Comparison of ENCODE assay signal across 1 cellular context in genomic region chr6:138403801-138404665, GRCh38.
TF ChIP-seq lines count a peak whose summit lies in the region.

A gene with protein sequence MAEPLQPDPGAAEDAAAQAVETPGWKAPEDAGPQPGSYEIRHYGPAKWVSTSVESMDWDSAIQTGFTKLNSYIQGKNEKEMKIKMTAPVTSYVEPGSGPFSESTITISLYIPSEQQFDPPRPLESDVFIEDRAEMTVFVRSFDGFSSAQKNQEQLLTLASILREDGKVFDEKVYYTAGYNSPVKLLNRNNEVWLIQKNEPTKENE (plus strand): TSS chr6:138404223. CDS start chr6:138404496, 273 bp downstream.

TF ChIP-seq in K562, 482 proteins besides CTCF, POLR2A, EP300 and RAD21 (continued from another document and continues in another):
- TF ChIP-seq, protein P1, sequence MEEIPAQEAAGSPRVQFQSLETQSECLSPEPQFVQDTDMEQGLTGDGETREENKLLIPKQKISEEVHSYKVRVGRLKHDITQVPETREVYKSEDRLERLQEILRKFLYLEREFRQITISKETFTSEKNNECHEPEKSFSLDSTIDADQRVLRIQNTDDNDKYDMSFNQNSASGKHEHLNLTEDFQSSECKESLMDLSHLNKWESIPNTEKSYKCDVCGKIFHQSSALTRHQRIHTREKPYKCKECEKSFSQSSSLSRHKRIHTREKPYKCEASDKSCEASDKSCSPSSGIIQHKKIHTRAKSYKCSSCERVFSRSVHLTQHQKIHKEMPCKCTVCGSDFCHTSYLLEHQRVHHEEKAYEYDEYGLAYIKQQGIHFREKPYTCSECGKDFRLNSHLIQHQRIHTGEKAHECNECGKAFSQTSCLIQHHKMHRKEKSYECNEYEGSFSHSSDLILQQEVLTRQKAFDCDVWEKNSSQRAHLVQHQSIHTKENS (CRISPR knock-in tag; IDR thresholded peaks at IDR 0.05) = no peak
- TF ChIP-seq, protein P2, sequence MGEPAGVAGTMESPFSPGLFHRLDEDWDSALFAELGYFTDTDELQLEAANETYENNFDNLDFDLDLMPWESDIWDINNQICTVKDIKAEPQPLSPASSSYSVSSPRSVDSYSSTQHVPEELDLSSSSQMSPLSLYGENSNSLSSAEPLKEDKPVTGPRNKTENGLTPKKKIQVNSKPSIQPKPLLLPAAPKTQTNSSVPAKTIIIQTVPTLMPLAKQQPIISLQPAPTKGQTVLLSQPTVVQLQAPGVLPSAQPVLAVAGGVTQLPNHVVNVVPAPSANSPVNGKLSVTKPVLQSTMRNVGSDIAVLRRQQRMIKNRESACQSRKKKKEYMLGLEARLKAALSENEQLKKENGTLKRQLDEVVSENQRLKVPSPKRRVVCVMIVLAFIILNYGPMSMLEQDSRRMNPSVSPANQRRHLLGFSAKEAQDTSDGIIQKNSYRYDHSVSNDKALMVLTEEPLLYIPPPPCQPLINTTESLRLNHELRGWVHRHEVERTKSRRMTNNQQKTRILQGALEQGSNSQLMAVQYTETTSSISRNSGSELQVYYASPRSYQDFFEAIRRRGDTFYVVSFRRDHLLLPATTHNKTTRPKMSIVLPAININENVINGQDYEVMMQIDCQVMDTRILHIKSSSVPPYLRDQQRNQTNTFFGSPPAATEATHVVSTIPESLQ (CRISPR knock-in tag; IDR thresholded peaks at IDR 0.05) = no peak
- no peak for TF ChIP-seq EWSR1 (IDR thresholded peaks at IDR 0.05; ENCODE audit: borderline replicate concordance, low read depth, partially characterized antibody)
- TF ChIP-seq ZKSCAN8 (CRISPR knock-in tag; IDR thresholded peaks at IDR 0.05) = no peak
- no peak for TF ChIP-seq ZNF551 (CRISPR knock-in tag; IDR thresholded peaks at IDR 0.05)
- no peak for TF ChIP-seq ZNF583 (CRISPR knock-in tag; IDR thresholded peaks at IDR 0.05)
- no peak for TF ChIP-seq CBX8 (IDR thresholded peaks at IDR 0.05; ENCODE audit: borderline replicate concordance, extremely low read depth, low read depth, low read length, poor library complexity, severe bottlenecking)
- TF ChIP-seq DACH1 (IDR thresholded peaks at IDR 0.05; ENCODE audit: partially characterized antibody) = peak; percentile 46
- TF ChIP-seq FOS (IDR thresholded peaks at IDR 0.05; ENCODE audit: extremely low read depth, insufficient read length) = no peak
- no peak for TF ChIP-seq NELFE (IDR thresholded peaks at IDR 0.05; ENCODE audit: insufficient read depth, insufficient read length)
- TF ChIP-seq, protein P3, sequence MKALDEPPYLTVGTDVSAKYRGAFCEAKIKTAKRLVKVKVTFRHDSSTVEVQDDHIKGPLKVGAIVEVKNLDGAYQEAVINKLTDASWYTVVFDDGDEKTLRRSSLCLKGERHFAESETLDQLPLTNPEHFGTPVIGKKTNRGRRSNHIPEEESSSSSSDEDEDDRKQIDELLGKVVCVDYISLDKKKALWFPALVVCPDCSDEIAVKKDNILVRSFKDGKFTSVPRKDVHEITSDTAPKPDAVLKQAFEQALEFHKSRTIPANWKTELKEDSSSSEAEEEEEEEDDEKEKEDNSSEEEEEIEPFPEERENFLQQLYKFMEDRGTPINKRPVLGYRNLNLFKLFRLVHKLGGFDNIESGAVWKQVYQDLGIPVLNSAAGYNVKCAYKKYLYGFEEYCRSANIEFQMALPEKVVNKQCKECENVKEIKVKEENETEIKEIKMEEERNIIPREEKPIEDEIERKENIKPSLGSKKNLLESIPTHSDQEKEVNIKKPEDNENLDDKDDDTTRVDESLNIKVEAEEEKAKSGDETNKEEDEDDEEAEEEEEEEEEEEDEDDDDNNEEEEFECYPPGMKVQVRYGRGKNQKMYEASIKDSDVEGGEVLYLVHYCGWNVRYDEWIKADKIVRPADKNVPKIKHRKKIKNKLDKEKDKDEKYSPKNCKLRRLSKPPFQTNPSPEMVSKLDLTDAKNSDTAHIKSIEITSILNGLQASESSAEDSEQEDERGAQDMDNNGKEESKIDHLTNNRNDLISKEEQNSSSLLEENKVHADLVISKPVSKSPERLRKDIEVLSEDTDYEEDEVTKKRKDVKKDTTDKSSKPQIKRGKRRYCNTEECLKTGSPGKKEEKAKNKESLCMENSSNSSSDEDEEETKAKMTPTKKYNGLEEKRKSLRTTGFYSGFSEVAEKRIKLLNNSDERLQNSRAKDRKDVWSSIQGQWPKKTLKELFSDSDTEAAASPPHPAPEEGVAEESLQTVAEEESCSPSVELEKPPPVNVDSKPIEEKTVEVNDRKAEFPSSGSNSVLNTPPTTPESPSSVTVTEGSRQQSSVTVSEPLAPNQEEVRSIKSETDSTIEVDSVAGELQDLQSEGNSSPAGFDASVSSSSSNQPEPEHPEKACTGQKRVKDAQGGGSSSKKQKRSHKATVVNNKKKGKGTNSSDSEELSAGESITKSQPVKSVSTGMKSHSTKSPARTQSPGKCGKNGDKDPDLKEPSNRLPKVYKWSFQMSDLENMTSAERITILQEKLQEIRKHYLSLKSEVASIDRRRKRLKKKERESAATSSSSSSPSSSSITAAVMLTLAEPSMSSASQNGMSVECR (CRISPR knock-in tag; IDR thresholded peaks at IDR 0.05) = no peak; the same call in none of the 2 replicates
- TF ChIP-seq TEAD2 (tag; IDR thresholded peaks at IDR 0.05) = no peak
- TF ChIP-seq ZBTB7A (IDR thresholded peaks at IDR 0.05; ENCODE audit: borderline replicate concordance, control insufficient read depth, low read depth, low read length) = peak; percentile 99
- peak in 1 of 2 experiments; percentile 62; a peak in 2 of 4 replicates for TF ChIP-seq TBL1XR1 (IDR thresholded peaks at IDR 0.05; ENCODE audit: low read length in 2 of 2)
- no peak for TF ChIP-seq IRF2 (CRISPR knock-in tag; IDR thresholded peaks at IDR 0.05)
- no peak for TF ChIP-seq STAG1 (CRISPR knock-in tag; IDR thresholded peaks at IDR 0.05; ENCODE audit: borderline replicate concordance)
- TF ChIP-seq, protein P4, sequence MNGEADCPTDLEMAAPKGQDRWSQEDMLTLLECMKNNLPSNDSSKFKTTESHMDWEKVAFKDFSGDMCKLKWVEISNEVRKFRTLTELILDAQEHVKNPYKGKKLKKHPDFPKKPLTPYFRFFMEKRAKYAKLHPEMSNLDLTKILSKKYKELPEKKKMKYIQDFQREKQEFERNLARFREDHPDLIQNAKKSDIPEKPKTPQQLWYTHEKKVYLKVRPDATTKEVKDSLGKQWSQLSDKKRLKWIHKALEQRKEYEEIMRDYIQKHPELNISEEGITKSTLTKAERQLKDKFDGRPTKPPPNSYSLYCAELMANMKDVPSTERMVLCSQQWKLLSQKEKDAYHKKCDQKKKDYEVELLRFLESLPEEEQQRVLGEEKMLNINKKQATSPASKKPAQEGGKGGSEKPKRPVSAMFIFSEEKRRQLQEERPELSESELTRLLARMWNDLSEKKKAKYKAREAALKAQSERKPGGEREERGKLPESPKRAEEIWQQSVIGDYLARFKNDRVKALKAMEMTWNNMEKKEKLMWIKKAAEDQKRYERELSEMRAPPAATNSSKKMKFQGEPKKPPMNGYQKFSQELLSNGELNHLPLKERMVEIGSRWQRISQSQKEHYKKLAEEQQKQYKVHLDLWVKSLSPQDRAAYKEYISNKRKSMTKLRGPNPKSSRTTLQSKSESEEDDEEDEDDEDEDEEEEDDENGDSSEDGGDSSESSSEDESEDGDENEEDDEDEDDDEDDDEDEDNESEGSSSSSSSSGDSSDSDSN (IDR thresholded peaks at IDR 0.05; ENCODE audit: borderline replicate concordance in 1 of 2, low read depth in 2 of 2, low read length in 2 of 2) = peak; percentile 51 to 83; a peak in 3 of 4 replicates
- TF ChIP-seq MTA2 (IDR thresholded peaks at IDR 0.05; ENCODE audit: low read depth) = no peak
- no peak for TF ChIP-seq MED1 (CRISPR knock-in tag; IDR thresholded peaks at IDR 0.05; ENCODE audit: borderline replicate concordance)
- peak; percentile 76; the same call in 1 of the 2 replicates for TF ChIP-seq ATF7 (IDR thresholded peaks at IDR 0.05)
- 0 out of 2 replicates have a peak, but pooled peaks have one; percentile 27 for TF ChIP-seq ZNF165 (CRISPR knock-in tag; IDR thresholded peaks at IDR 0.05; ENCODE audit: borderline replicate concordance)
- no peak for TF ChIP-seq ZNF584 (CRISPR knock-in tag; IDR thresholded peaks at IDR 0.05; ENCODE audit: low read depth)
- no peak for TF ChIP-seq ZNF239 (CRISPR knock-in tag; IDR thresholded peaks at IDR 0.05)
- TF ChIP-seq HMG20B (CRISPR knock-in tag; IDR thresholded peaks at IDR 0.05) = no peak
- no peak; the same call in 1 of the 2 replicates for TF ChIP-seq FOXP1 (CRISPR knock-in tag; IDR thresholded peaks at IDR 0.05)
- TF ChIP-seq, protein P5, sequence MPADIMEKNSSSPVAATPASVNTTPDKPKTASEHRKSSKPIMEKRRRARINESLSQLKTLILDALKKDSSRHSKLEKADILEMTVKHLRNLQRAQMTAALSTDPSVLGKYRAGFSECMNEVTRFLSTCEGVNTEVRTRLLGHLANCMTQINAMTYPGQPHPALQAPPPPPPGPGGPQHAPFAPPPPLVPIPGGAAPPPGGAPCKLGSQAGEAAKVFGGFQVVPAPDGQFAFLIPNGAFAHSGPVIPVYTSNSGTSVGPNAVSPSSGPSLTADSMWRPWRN (IDR thresholded peaks at IDR 0.05; ENCODE audit: low read depth) = no peak
- TF ChIP-seq MEF2A (IDR thresholded peaks at IDR 0.05; ENCODE audit: control insufficient read depth, low read depth, low read length) = no peak
- TF ChIP-seq HSF4 (CRISPR knock-in tag; IDR thresholded peaks at IDR 0.05; ENCODE audit: borderline replicate concordance) = no peak
- TF ChIP-seq, protein P6, sequence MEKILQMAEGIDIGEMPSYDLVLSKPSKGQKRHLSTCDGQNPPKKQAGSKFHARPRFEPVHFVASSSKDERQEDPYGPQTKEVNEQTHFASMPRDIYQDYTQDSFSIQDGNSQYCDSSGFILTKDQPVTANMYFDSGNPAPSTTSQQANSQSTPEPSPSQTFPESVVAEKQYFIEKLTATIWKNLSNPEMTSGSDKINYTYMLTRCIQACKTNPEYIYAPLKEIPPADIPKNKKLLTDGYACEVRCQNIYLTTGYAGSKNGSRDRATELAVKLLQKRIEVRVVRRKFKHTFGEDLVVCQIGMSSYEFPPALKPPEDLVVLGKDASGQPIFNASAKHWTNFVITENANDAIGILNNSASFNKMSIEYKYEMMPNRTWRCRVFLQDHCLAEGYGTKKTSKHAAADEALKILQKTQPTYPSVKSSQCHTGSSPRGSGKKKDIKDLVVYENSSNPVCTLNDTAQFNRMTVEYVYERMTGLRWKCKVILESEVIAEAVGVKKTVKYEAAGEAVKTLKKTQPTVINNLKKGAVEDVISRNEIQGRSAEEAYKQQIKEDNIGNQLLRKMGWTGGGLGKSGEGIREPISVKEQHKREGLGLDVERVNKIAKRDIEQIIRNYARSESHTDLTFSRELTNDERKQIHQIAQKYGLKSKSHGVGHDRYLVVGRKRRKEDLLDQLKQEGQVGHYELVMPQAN (IDR thresholded peaks at IDR 0.05; ENCODE audit: borderline replicate concordance) = no peak
- TF ChIP-seq, protein P7, sequence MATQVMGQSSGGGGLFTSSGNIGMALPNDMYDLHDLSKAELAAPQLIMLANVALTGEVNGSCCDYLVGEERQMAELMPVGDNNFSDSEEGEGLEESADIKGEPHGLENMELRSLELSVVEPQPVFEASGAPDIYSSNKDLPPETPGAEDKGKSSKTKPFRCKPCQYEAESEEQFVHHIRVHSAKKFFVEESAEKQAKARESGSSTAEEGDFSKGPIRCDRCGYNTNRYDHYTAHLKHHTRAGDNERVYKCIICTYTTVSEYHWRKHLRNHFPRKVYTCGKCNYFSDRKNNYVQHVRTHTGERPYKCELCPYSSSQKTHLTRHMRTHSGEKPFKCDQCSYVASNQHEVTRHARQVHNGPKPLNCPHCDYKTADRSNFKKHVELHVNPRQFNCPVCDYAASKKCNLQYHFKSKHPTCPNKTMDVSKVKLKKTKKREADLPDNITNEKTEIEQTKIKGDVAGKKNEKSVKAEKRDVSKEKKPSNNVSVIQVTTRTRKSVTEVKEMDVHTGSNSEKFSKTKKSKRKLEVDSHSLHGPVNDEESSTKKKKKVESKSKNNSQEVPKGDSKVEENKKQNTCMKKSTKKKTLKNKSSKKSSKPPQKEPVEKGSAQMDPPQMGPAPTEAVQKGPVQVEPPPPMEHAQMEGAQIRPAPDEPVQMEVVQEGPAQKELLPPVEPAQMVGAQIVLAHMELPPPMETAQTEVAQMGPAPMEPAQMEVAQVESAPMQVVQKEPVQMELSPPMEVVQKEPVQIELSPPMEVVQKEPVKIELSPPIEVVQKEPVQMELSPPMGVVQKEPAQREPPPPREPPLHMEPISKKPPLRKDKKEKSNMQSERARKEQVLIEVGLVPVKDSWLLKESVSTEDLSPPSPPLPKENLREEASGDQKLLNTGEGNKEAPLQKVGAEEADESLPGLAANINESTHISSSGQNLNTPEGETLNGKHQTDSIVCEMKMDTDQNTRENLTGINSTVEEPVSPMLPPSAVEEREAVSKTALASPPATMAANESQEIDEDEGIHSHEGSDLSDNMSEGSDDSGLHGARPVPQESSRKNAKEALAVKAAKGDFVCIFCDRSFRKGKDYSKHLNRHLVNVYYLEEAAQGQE (CRISPR knock-in tag; IDR thresholded peaks at IDR 0.05; ENCODE audit: low read depth) = no peak; the same call in 1 of the 2 replicates
- TF ChIP-seq ZFP30 (CRISPR knock-in tag; IDR thresholded peaks at IDR 0.05; ENCODE audit: borderline replicate concordance) = no peak
- TF ChIP-seq MCM5 (IDR thresholded peaks at IDR 0.05; ENCODE audit: low read depth) = no peak
- TF ChIP-seq, protein P8, sequence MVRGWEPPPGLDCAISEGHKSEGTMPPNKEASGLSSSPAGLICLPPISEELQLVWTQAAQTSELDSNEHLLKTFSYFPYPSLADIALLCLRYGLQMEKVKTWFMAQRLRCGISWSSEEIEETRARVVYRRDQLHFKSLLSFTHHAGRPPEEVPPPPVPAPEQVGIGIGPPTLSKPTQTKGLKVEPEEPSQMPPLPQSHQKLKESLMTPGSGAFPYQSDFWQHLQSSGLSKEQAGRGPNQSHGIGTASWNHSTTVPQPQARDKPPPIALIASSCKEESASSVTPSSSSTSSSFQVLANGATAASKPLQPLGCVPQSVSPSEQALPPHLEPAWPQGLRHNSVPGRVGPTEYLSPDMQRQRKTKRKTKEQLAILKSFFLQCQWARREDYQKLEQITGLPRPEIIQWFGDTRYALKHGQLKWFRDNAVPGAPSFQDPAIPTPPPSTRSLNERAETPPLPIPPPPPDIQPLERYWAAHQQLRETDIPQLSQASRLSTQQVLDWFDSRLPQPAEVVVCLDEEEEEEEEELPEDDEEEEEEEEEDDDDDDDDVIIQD (CRISPR knock-in tag; IDR thresholded peaks at IDR 0.05) = no peak
- peak; percentile 83 for TF ChIP-seq POLR2H (tag; IDR thresholded peaks at IDR 0.05; ENCODE audit: low read depth)
- no peak for TF ChIP-seq ZNF785 (CRISPR knock-in tag; IDR thresholded peaks at IDR 0.05)
- TF ChIP-seq, protein P9, sequence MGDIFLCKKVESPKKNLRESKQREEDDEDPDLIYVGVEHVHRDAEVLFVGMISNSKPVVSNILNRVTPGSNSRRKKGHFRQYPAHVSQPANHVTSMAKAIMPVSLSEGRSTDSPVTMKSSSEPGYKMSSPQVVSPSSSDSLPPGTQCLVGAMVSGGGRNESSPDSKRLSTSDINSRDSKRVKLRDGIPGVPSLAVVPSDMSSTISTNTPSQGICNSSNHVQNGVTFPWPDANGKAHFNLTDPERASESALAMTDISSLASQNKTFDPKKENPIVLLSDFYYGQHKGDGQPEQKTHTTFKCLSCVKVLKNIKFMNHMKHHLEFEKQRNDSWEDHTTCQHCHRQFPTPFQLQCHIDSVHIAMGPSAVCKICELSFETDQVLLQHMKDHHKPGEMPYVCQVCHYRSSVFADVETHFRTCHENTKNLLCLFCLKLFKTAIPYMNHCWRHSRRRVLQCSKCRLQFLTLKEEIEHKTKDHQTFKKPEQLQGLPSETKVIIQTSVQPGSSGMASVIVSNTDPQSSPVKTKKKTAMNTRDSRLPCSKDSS (IDR thresholded peaks at IDR 0.05; ENCODE audit: low read depth, partially characterized antibody) = no peak
- no peak for TF ChIP-seq PTBP1 (IDR thresholded peaks at IDR 0.05; ENCODE audit: low read depth, low read length)
- TF ChIP-seq ZNF316 (IDR thresholded peaks at IDR 0.05) = no peak
- peak; percentile 87 for TF ChIP-seq EGR1 (conservative IDR thresholded peaks at IDR 0.05)
- TF ChIP-seq ATF1 (CRISPR knock-in tag; IDR thresholded peaks at IDR 0.05) = no peak
- TF ChIP-seq ATF1 (tag; IDR thresholded peaks at IDR 0.05) = peak; percentile 80
- no peak for TF ChIP-seq PTRF (tag; IDR thresholded peaks at IDR 0.05)
- no peak for TF ChIP-seq ZNF384 (IDR thresholded peaks at IDR 0.05; ENCODE audit: low read depth, low read length)
- TF ChIP-seq ZNF134 (CRISPR knock-in tag; conservative IDR thresholded peaks at IDR 0.05) = no peak
